1 cellular context compared by ENCODE assay signal in the genomic region with DNA sequence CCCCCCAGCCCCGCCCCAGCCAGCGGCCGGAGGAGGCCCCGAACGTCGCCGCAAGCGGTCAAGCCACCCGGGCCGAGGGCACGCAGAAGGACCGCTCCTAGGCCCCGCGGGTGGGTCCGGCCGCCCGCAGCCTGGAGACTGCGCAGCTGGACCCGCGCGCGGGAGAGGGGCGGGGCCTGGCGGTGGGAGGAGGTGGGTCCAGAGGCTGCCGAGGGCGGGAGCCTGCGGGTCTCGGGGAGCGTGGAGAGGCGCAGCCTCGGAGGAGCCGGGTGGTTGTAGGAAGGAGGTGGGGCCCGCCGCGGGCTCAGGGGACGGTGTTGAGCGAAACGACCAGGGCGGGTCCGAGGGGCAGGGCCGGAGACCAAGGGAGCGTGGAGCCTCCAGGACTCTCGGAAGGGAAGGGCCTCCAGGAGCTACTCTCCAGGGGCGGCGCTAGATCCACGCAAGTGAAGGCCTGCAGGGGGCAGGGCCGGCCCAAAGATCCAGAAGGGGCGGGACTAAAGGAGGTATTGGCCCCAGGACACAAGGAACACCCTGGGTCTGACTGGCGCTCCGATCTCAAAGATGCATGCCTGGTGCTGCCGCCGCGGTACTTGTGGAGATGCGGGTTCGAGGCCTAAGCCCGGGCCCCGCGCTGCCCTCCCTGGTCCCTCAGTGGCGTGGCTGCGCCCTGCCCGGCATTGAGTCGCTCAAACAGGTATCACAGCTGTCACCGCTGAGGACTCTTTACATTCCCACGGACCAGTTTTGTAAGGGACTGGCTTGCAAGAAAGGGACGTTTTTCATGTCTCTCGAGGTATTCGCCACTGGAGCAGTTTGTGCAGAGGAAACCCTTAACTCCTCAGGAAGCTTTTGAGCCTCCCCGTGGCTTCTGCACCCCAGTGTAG.
TF ChIP-seq lines count a peak whose summit lies in the region.

No MANE protein-coding gene starts in this region.

TF ChIP-seq in H1, 55 proteins besides CTCF, POLR2A, EP300 and RAD21:
- no peak for TF ChIP-seq CREB1 (IDR thresholded peaks at IDR 0.05)
- TF ChIP-seq RFX5 (IDR thresholded peaks at IDR 0.05; ENCODE audit: borderline replicate concordance, low read depth, low read length), result no peak
- peak; percentile 61 for TF ChIP-seq BACH1 (IDR thresholded peaks at IDR 0.05; ENCODE audit: low read length)
- TF ChIP-seq SIN3A (conservative IDR thresholded peaks at IDR 0.05 in 1 of 2, IDR thresholded peaks at IDR 0.05 in 1 of 2; ENCODE audit: low read depth in 1 of 2, low read length in 2 of 2), result 0 out of 4 replicates have a peak, but pooled peaks of 1 of the 2 experiments have one; percentile 29
- 0 out of 2 replicates have a peak, but pooled peaks have one; percentile 5 for TF ChIP-seq PHF8 (conservative IDR thresholded peaks at IDR 0.05; ENCODE audit: low read depth, low read length)
- TF ChIP-seq, protein P1, sequence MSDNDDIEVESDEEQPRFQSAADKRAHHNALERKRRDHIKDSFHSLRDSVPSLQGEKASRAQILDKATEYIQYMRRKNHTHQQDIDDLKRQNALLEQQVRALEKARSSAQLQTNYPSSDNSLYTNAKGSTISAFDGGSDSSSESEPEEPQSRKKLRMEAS (IDR thresholded peaks at IDR 0.05), result 0 out of 2 replicates have a peak, but pooled peaks have one; percentile 21
- TF ChIP-seq RXRA (IDR thresholded peaks at IDR 0.05; ENCODE audit: insufficient read depth, low read depth, low read length), result no peak
- TF ChIP-seq CHD2 (IDR thresholded peaks at IDR 0.05; ENCODE audit: low read length), result no peak
- no peak for TF ChIP-seq CBX5 (IDR thresholded peaks at IDR 0.05; ENCODE audit: low read depth, low read length)
- TF ChIP-seq JUND (IDR thresholded peaks at IDR 0.05; ENCODE audit: low read length), result no peak
